10 cellular contexts compared by ENCODE assay signal in genomic region chr1:36446261-36446660, GRCh38. TPM values are rescaled to one million over a fixed set of nuclear protein-coding genes. Genes with fewer than 3 reads are reported as not detected.
DNase-seq lines count a peak whose midpoint lies in the region; ATAC-seq and TF ChIP-seq lines count a peak whose summit lies in the region.
"Had no signal": no experiment of that assay in that cellular context is flagged by ENCODE, and none has a peak within 500 bp of the region (broad histone marks: within the 10 kb centered on the region; RNA-seq: fewer than 3 reads in every experiment).

No MANE protein-coding gene starts in this region.

- H3K27me3 ChIP-seq in H7 (ENCODE audit: control insufficient read depth, insufficient read depth, low read length): no peaks in the 10 kb centered on the region

- H4K20me1 ChIP-seq in OCI-LY7 (ENCODE audit: insufficient read depth, low read length): no peaks in the 10 kb centered on the region

- H3K27me3 Mint-ChIP-seq in glutamatergic neuron (ENCODE audit: unreplicated experiment): peaks cover 2% of the 10 kb centered on the region
- H3K27me3 Mint-ChIP-seq: central memory CD8-positive, alpha-beta T cell had no signal

- H3K4me3 Mint-ChIP-seq in glutamatergic neuron (ENCODE audit: unreplicated experiment): no peak overlapping the region
- H3K4me3 Mint-ChIP-seq: central memory CD8-positive, alpha-beta T cell; naive thymus-derived CD4-positive, alpha-beta T cell had no signal

- POLR2A ChIA-PET in OCI-LY7 (lab: Charles Lee): interaction anchor here (1.0 kb wide), 1 partner anchor 11 kb away, joined by 3 read pairs; no protein-coding TSS in a partner anchor

- H3K36me3 Mint-ChIP-seq in glutamatergic neuron (ENCODE audit: unreplicated experiment): no peaks in the 10 kb centered on the region
- H3K36me3 Mint-ChIP-seq: naive thymus-derived CD4-positive, alpha-beta T cell had no signal

- no TSS peak for BruUV-seq in OCI-LY7 (replicated peaks; lab: Mats Ljungman, UMichigan)

- peak; percentile 79 for TF ChIP-seq CTCF in OCI-LY7 (conservative IDR thresholded peaks at IDR 0.05; ENCODE audit: low read length)
- TF ChIP-seq CTCF in glutamatergic neuron (IDR thresholded peaks at IDR 0.05; ENCODE audit: partially characterized antibody, unreplicated experiment): no peak

- peaks cover 9% of the 10 kb centered on the region for H3K4me1 ChIP-seq in OCI-LY7 (ENCODE audit: insufficient read depth, low read length, poor library complexity, severe bottlenecking)

- H3K27ac Mint-ChIP-seq in glutamatergic neuron (ENCODE audit: unreplicated experiment): peak overlapping the region; percentile 46

- H3K9me3 Mint-ChIP-seq in glutamatergic neuron (ENCODE audit: unreplicated experiment): peaks cover 4% of the 10 kb centered on the region
- H3K9me3 Mint-ChIP-seq: central memory CD8-positive, alpha-beta T cell had no signal

- no peaks in the 10 kb centered on the region for H3K9me2 ChIP-seq in OCI-LY7 (ENCODE audit: insufficient read depth, low read length)

- H3K9me3 ChIP-seq in OCI-LY7 (ENCODE audit: low read length): no peaks in the 10 kb centered on the region

- intact Hi-C loops in OCI-LY7 (cut with micrococcal nuclease; ENCODE audit: unreplicated experiment): no loop called here

- CTCF ChIA-PET in OCI-LY7 (lab: Charles Lee; ENCODE audit: unreplicated experiment): no interaction called here

- no peak overlapping the region for H3K4me2 ChIP-seq in OCI-LY7 (ENCODE audit: low read length)

- H3K4me3 ChIP-seq in H7 (ENCODE audit: insufficient read depth, low read depth, low read length) (no peak overlapping the region), OCI-LY7 (ENCODE audit: low read depth, low read length, poor library complexity, severe bottlenecking) (no peak overlapping the region)

- H3K36me3 ChIP-seq in H7 (replicated peaks; ENCODE audit: control insufficient read depth, insufficient read depth, low read length): no peaks in the 10 kb centered on the region
- no peaks in the 10 kb centered on the region for H3K36me3 ChIP-seq in OCI-LY7 (ENCODE audit: insufficient read depth, low read length)

- H3K4me1 Mint-ChIP-seq in glutamatergic neuron (ENCODE audit: low read depth, unreplicated experiment): peaks cover 24% of the 10 kb centered on the region

- H3K79me2 ChIP-seq in OCI-LY7 (ENCODE audit: insufficient read depth, low read depth, low read length): no peaks in the 10 kb centered on the region

- DNase-seq in COR-L47 (lab: John Stamatoyannopoulos, UW): peak; percentile 18
- peak; percentile 79 for DNase-seq in H7
- DNase-seq in OCI-LY7 (ENCODE audit: low spot score): peak; percentile 36
- peak; percentile 62 for DNase-seq in glutamatergic neuron
- DNase-seq in GM03348 (ENCODE audit: low spot score): no peak
- no peak for DNase-seq in T1000 (lab: John Stamatoyannopoulos, UW)

- ATAC-seq in GM19395 (IDR thresholded peaks at IDR 0.05; ENCODE audit: unreplicated experiment) (no peak), HG03108 (IDR thresholded peaks at IDR 0.05; ENCODE audit: unreplicated experiment) (no peak)
- ATAC-seq: naive thymus-derived CD4-positive, alpha-beta T cell had no signal

- H3K27ac ChIP-seq in OCI-LY7 (ENCODE audit: low read depth, low read length, poor library complexity, severe bottlenecking): no peak overlapping the region

- H2AFZ ChIP-seq in OCI-LY7 (ENCODE audit: low read length): no peak overlapping the region

RNA-seq across cellular contexts. Expression of gene OSCP1, which starts 4.0 kb away (rescaled TPM):
- 3.9 and 4.6 TPM in 2 replicates for total RNA-seq in H7 (2014; rRNA removed; shearing (Covaris generic))
- total RNA-seq in OCI-LY7 (2014; rRNA removed; shearing (Covaris generic)): 0.82 and 1.4 TPM in 2 replicates
- total RNA-seq in OCI-LY7 (2022) (2.0 and 3.5 TPM in 2 replicates), glutamatergic neuron (ENCODE audit: unreplicated experiment) (6.3 TPM)

RNA-seq across cellular contexts. Expression of gene MRPS15, which starts 17.9 kb away (rescaled TPM):
- 145 and 190 TPM in 2 replicates for total RNA-seq in H7 (2014; rRNA removed; shearing (Covaris generic))
- 112 and 114 TPM in 2 replicates for total RNA-seq in OCI-LY7 (2014; rRNA removed; shearing (Covaris generic))
- total RNA-seq in OCI-LY7 (2022): 116 and 119 TPM in 2 replicates
- total RNA-seq in glutamatergic neuron (ENCODE audit: unreplicated experiment): 65.4 TPM

RNA-seq across cellular contexts. Expression of gene CSF3R, which starts 36.5 kb away (rescaled TPM):
- total RNA-seq in H7 (2014; rRNA removed; shearing (Covaris generic)): 0.04 and 0.97 TPM in 2 replicates
- not detected in 2 replicates for total RNA-seq in OCI-LY7 (2014; rRNA removed; shearing (Covaris generic))
- total RNA-seq in OCI-LY7 (2022): not detected in 2 replicates
- total RNA-seq in glutamatergic neuron (ENCODE audit: unreplicated experiment): not detected

RNA-seq across cellular contexts. Expression of gene LSM10, which starts 48.6 kb away (rescaled TPM):
- total RNA-seq in H7 (2014; rRNA removed; shearing (Covaris generic)): 14.4 and 14.5 TPM in 2 replicates
- total RNA-seq in OCI-LY7 (2014; rRNA removed; shearing (Covaris generic)): 42.3 and 43.2 TPM in 2 replicates
- total RNA-seq in OCI-LY7 (2022) (132 and 133 TPM in 2 replicates), glutamatergic neuron (ENCODE audit: unreplicated experiment) (44.4 TPM)

Comparison
In these comparisons a context has a peak if more than half of its experiments do, and no peak if none do; other contexts are left out.
1. DNase-seq: peak in COR-L47 (single experiment), H7 (single experiment), OCI-LY7 (single experiment) and glutamatergic neuron (single experiment); none in GM03348 (single experiment) and T1000 (single experiment).